ENCODE assay signal across 15 cellular contexts in the genomic region with DNA sequence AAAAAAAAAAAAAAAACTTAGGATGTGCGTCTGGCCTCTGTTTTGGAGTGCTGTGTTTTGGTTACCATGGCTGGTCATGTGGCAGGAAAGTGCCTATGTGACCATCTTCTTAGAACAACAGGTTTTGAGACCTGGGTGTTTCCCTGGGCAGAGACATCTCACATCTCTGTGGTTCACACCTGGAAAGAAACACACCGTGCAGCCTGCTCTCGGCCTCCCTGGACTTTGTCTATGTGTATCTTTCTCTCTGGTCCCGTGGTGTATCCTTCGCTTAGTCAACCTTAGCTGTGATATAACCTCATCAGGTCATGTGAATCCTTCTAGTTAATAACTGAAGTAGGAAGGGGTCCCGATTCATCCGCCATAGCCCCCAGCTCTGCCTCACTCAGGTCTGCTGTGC. TPM values are rescaled to one million over a fixed set of nuclear protein-coding genes. Genes with fewer than 3 reads are reported as not detected.
DNase-seq lines count a peak whose midpoint lies in the region; ATAC-seq and TF ChIP-seq lines count a peak whose summit lies in the region.
"Had no signal": no experiment of that assay in that cellular context is flagged by ENCODE, and none has a peak within 500 bp of the region (broad histone marks: within the 10 kb centered on the region; RNA-seq: fewer than 3 reads in every experiment).

No MANE protein-coding gene starts in this region.

- intact Hi-C loops in HCT116 (cut with micrococcal nuclease) (no loop called here), mucosa of descending colon (cut with DNase I, micrococcal nuclease) (no loop called here)

- CTCF ChIA-PET in HCT116 (lab: Charles Lee): no interaction called here

- WGBS in hepatocyte (ENCODE audit: low lambda C conversion rate, missing lambda C conversion rate): 79% methylated on average over 7 of the region's 7 CpGs

- POLR2A ChIA-PET in HCT116 (lab: Charles Lee): no interaction called here

- H3K4me2 ChIP-seq in HCT116 (ENCODE audit: low read length) (no peak overlapping the region), hepatocyte (no peak overlapping the region)
- H3K4me2 ChIP-seq: A549, PC-9 had no signal

- H3K4me3 ChIP-seq in HCT116 (replicated peaks in 1 of 2; ENCODE audit: low read depth in 1 of 2, low read length in 2 of 2) (no peak overlapping the region), hepatocyte (no peak overlapping the region), mucosa of descending colon (no peak overlapping the region)
- H3K4me3 ChIP-seq: A549, PC-9 had no signal

- DNase-seq in HCT116 (ENCODE audit: low read depth, low spot score) (no peak), NAMALWA (ENCODE audit: low spot score) (peak; percentile 26), hepatocyte (ENCODE audit: low spot score) (peak; percentile 67), mucosa of descending colon (no peak), GM10266 (ENCODE audit: extremely low spot score) (no peak)
- no peak for DNase-seq in stimulated activated naive CD8-positive, alpha-beta T cell treated with anti-CD3 and anti-CD28 coated beads, Interleukin-15, Interleukin-2, amounts not matched to agents 100 U/mL and 50 U/mL, for 24 hours
- DNase-seq: Calu3, NCI-H1694 treated with DMSO at 0.1 percent for 48 hours, NCI-H2107, NCI-H2227 treated with DMSO at 0.1 percent for 48 hours, NCI-H524 treated with DMSO at 0.1 percent for 48 hours, PC-9 had no signal

- no peaks in the 10 kb centered on the region for H4K20me1 ChIP-seq in HCT116 (ENCODE audit: insufficient read depth)
- no peaks in the 10 kb centered on the region for H4K20me1 ChIP-seq in hepatocyte (ENCODE audit: insufficient read depth, poor library complexity, severe bottlenecking)

- no peaks in the 10 kb centered on the region for H3K9me3 ChIP-seq in HCT116 (ENCODE audit: control insufficient read depth in 1 of 2, insufficient read depth in 1 of 2, low read depth in 1 of 2, low read length in 2 of 2)
- no peaks in the 10 kb centered on the region for H3K9me3 ChIP-seq in hepatocyte (ENCODE audit: low read depth)
- no peaks in the 10 kb centered on the region for H3K9me3 ChIP-seq in mucosa of descending colon
- H3K9me3 ChIP-seq: A549 had no signal

- TF ChIP-seq RAD21 in HCT116 (IDR thresholded peaks at IDR 0.05; ENCODE audit: low read depth): no peak

- no peak overlapping the region for H3K9ac ChIP-seq in HCT116 (ENCODE audit: low read length)

- no peak for TF ChIP-seq POLR2A in HCT116 (IDR thresholded peaks at IDR 0.05; ENCODE audit: borderline replicate concordance, extremely low read depth, insufficient read depth, insufficient read length)

- peaks cover 3 to 11% of the 10 kb centered on the region in 2 experiments; a peak in 3 of 4 replicates for H3K4me1 ChIP-seq in HCT116 (ENCODE audit: control insufficient read depth in 1 of 2, insufficient read depth in 2 of 2, low read length in 2 of 2)
- H3K4me1 ChIP-seq in hepatocyte (ENCODE audit: insufficient read depth): no peaks in the 10 kb centered on the region
- no peaks in the 10 kb centered on the region for H3K4me1 ChIP-seq in mucosa of descending colon (ENCODE audit: low read depth)
- H3K4me1 ChIP-seq: A549 had no signal

- H3K36me3 ChIP-seq in HCT116 (ENCODE audit: control insufficient read depth in 1 of 2, insufficient read depth in 2 of 2, low read length in 2 of 2) (no peaks in the 10 kb centered on the region), hepatocyte (replicated peaks; ENCODE audit: insufficient read depth, low read depth) (no peaks in the 10 kb centered on the region), mucosa of descending colon (ENCODE audit: low read depth) (no peaks in the 10 kb centered on the region)

- no TSS peak for BruUV-seq in HCT116 (replicated peaks; lab: Mats Ljungman, UMichigan)

- RAD21 ChIA-PET in HCT116 (lab: Charles Lee; ENCODE audit: low non-redundant PET in 1 of 2, low total read pairs in 2 of 2, uncharacterized antibody in 2 of 2, unreplicated experiment in 2 of 2): no interaction called here

- no peak overlapping the region for H3K27ac ChIP-seq in HCT116 (ENCODE audit: low read depth, low read length)
- peak overlapping the region; percentile 91 for H3K27ac ChIP-seq in hepatocyte
- H3K27ac ChIP-seq: A549, PC-9, RWPE1 had no signal

- 0 out of 2 replicates have a peak, but pooled peaks have one; percentile 10 for ATAC-seq in HCT116
- ATAC-seq in mucosa of descending colon: peak; percentile 60
- no peak for ATAC-seq in HG02885 (IDR thresholded peaks at IDR 0.05; ENCODE audit: poor library complexity, unreplicated experiment)
- ATAC-seq in stimulated activated naive CD8-positive, alpha-beta T cell treated with anti-CD3 and anti-CD28 coated beads, Interleukin-15, Interleukin-2, amounts not matched to agents 100 U/mL and 50 U/mL, for 24 hours: no peak

- H3K79me2 ChIP-seq in HCT116 (ENCODE audit: insufficient read depth, low read length) (no peaks in the 10 kb centered on the region), hepatocyte (no peaks in the 10 kb centered on the region)

- H3K27me3 ChIP-seq in HCT116 (ENCODE audit: insufficient read depth, low read length) (no peaks in the 10 kb centered on the region), hepatocyte (no peaks in the 10 kb centered on the region)

- no peaks in the 10 kb centered on the region for H3K9me2 ChIP-seq in HCT116 (ENCODE audit: insufficient read depth)
- H3K9me2 ChIP-seq in hepatocyte (replicated peaks; ENCODE audit: insufficient read depth): no peaks in the 10 kb centered on the region

- H2AFZ ChIP-seq in HCT116 (ENCODE audit: low read depth, low read length, poor library complexity, severe bottlenecking) (no peak overlapping the region), hepatocyte (no peak overlapping the region)
- H2AFZ ChIP-seq: PC-9 had no signal

- no peak for TF ChIP-seq CTCF in HCT116 (IDR thresholded peaks at IDR 0.05 in 2 of 3, conservative IDR thresholded peaks at IDR 0.05 in 1 of 3; ENCODE audit: borderline replicate concordance in 1 of 3, insufficient read depth in 1 of 3, low read depth in 2 of 3, low read length in 2 of 3)
- no peak for TF ChIP-seq CTCF in hepatocyte (IDR thresholded peaks at IDR 0.05; ENCODE audit: poor library complexity)
- TF ChIP-seq CTCF in mucosa of descending colon (IDR thresholded peaks at IDR 0.05): no peak
- no peak for TF ChIP-seq CTCF in GM10266 (IDR thresholded peaks at IDR 0.05; ENCODE audit: control insufficient read depth, insufficient read depth, low read depth, missing control alignments)

TF ChIP-seq in HCT116, 20 proteins besides CTCF, POLR2A, EP300 and RAD21:
- no peak for TF ChIP-seq CEBPB (IDR thresholded peaks at IDR 0.05; ENCODE audit: low read depth)
- TF ChIP-seq MAX (IDR thresholded peaks at IDR 0.05): no peak
- TF ChIP-seq SRF (IDR thresholded peaks at IDR 0.05; ENCODE audit: low read depth): no peak
- no peak for TF ChIP-seq EGR1 (IDR thresholded peaks at IDR 0.05; ENCODE audit: low read depth)
- TF ChIP-seq, protein P1, sequence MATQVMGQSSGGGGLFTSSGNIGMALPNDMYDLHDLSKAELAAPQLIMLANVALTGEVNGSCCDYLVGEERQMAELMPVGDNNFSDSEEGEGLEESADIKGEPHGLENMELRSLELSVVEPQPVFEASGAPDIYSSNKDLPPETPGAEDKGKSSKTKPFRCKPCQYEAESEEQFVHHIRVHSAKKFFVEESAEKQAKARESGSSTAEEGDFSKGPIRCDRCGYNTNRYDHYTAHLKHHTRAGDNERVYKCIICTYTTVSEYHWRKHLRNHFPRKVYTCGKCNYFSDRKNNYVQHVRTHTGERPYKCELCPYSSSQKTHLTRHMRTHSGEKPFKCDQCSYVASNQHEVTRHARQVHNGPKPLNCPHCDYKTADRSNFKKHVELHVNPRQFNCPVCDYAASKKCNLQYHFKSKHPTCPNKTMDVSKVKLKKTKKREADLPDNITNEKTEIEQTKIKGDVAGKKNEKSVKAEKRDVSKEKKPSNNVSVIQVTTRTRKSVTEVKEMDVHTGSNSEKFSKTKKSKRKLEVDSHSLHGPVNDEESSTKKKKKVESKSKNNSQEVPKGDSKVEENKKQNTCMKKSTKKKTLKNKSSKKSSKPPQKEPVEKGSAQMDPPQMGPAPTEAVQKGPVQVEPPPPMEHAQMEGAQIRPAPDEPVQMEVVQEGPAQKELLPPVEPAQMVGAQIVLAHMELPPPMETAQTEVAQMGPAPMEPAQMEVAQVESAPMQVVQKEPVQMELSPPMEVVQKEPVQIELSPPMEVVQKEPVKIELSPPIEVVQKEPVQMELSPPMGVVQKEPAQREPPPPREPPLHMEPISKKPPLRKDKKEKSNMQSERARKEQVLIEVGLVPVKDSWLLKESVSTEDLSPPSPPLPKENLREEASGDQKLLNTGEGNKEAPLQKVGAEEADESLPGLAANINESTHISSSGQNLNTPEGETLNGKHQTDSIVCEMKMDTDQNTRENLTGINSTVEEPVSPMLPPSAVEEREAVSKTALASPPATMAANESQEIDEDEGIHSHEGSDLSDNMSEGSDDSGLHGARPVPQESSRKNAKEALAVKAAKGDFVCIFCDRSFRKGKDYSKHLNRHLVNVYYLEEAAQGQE (IDR thresholded peaks at IDR 0.05; ENCODE audit: low read depth): no peak
- TF ChIP-seq FOSL1 (IDR thresholded peaks at IDR 0.05; ENCODE audit: low read depth): no peak
- no peak for TF ChIP-seq EZH2 (IDR thresholded peaks at IDR 0.05)
- TF ChIP-seq EZH2phosphoT487 (IDR thresholded peaks at IDR 0.05; ENCODE audit: borderline replicate concordance): no peak
- no peak for TF ChIP-seq TCF7L2 (IDR thresholded peaks at IDR 0.05; ENCODE audit: borderline replicate concordance, extremely low read depth, insufficient read depth, insufficient read length)
- TF ChIP-seq SIN3A (IDR thresholded peaks at IDR 0.05; ENCODE audit: low read depth): no peak
- no peak for TF ChIP-seq YY1 (IDR thresholded peaks at IDR 0.05; ENCODE audit: extremely low read depth, insufficient replicate concordance, low read depth, low read length)
- TF ChIP-seq ZFX (IDR thresholded peaks at IDR 0.05): no peak

RNA-seq across cellular contexts. Expression of gene ACADS, which starts 22.6 kb away (rescaled TPM):
- total RNA-seq in HCT116 (2021; ENCODE audit: unreplicated experiment) (21.4 TPM), hepatocyte (53.5 and 59.6 TPM in 2 replicates), mucosa of descending colon (100 to 1,000 TPM in 2 of 3 donors, 10 to 100 TPM in 1; 84.8 to 175 (median 129) TPM)
- polyA plus RNA-seq in HCT116 (2012): 21.2 and 22.2 TPM in 2 replicates
- 58.0 and 66.8 TPM in 2 replicates for polyA plus RNA-seq in hepatocyte

RNA-seq across cellular contexts. Expression of gene UNC119B, which starts 38.0 kb away (rescaled TPM):
- 33.8 TPM for total RNA-seq in HCT116 (2021; ENCODE audit: unreplicated experiment)
- 20.2 and 21.3 TPM in 2 replicates for polyA plus RNA-seq in HCT116 (2012)
- total RNA-seq in hepatocyte: 24.7 and 26.0 TPM in 2 replicates
- polyA plus RNA-seq in hepatocyte: 5.2 and 10.9 TPM in 2 replicates
- 10 to 100 TPM; 20.5 to 26.7 (median 23.3) TPM for total RNA-seq in mucosa of descending colon

Comparison
In these comparisons a context has a peak if more than half of its experiments do, and no peak if none do; other contexts are left out.
1. ATAC-seq: peak in HCT116 (single experiment) and mucosa of descending colon (single experiment); none in HG02885 (single experiment) and stimulated activated naive CD8-positive, alpha-beta T cell treated with anti-CD3 and anti-CD28 coated beads, Interleukin-15, Interleukin-2, amounts not matched to agents 100 U/mL and 50 U/mL, for 24 hours (single experiment).
2. DNase-seq: peak in NAMALWA (single experiment) and hepatocyte (single experiment); none in HCT116 (single experiment), mucosa of descending colon (0 of 3), GM10266 (single experiment) and stimulated activated naive CD8-positive, alpha-beta T cell treated with anti-CD3 and anti-CD28 coated beads, Interleukin-15, Interleukin-2, amounts not matched to agents 100 U/mL and 50 U/mL, for 24 hours (single experiment).